ENCODE assay signal across 24 cellular contexts in the genomic region with DNA sequence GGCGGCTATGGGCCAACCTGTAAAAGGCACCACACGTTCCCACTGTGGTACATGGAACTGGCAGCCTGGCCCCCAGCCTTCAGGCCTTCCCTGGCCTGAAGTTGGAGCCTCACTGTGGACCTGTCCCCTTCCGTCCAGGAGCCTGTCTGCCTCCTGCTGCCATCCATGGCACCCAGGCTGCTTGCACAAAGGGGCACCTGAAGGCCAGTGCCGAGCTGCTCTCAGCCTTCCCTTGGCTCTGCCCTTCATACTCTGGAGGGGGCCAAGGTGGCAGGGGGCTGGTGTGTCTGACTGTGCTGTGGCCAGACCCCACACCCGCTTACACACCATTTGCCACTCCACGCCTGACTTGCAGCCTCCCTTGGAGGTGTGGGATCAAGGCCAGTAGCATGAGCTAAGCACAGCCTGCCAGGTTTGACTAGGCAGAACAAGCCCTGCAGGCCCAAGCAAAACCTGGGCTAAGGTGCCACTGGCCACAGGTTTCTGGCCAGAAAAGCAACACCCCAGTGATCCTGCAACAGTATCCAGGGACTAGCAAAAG. TPM values are rescaled to one million over a fixed set of nuclear protein-coding genes. Genes with fewer than 3 reads are reported as not detected.
A peak's percentile ranks its signal among the peaks of the same experiment; 100 is the strongest.
DNase-seq lines count a peak whose midpoint lies in the region; ATAC-seq, FAIRE-seq and TF ChIP-seq lines count a peak whose summit lies in the region.
"Had no signal": no experiment of that assay in that cellular context is flagged by ENCODE, and none has a peak within 500 bp of the region (broad histone marks: within the 10 kb centered on the region; RNA-seq: fewer than 3 reads in every experiment).

No MANE protein-coding gene starts in this region.

- no peak overlapping the region for H4K5ac ChIP-seq in H1 (ENCODE audit: insufficient read length, low read depth, low read length)

- H3K27me3 Mint-ChIP-seq in chondrocyte (ENCODE audit: low read depth) = peaks cover 8% of the 10 kb centered on the region
- H3K27me3 Mint-ChIP-seq: CD4-positive, alpha-beta memory T cell had no signal

- no peak overlapping the region for H4K91ac ChIP-seq in H1 (replicated peaks; ENCODE audit: insufficient read length, low read length)

- no peaks in the 10 kb centered on the region for H4K20me1 ChIP-seq in H1 (replicated peaks in 1 of 2; ENCODE audit: control insufficient read depth in 1 of 2, insufficient read depth in 2 of 2, low read length in 2 of 2)

- no peak for TF ChIP-seq POLR2A in H1 (IDR thresholded peaks at IDR 0.05; ENCODE audit: control extremely low read depth in 1 of 2, low read depth in 2 of 2, low read length in 2 of 2)
- no peak for TF ChIP-seq POLR2A in thyroid gland (IDR thresholded peaks at IDR 0.05)

- H3K9me3 Mint-ChIP-seq in chondrocyte (ENCODE audit: low read depth) = no peaks in the 10 kb centered on the region
- no peaks in the 10 kb centered on the region for H3K9me3 Mint-ChIP-seq in stimulated activated effector memory CD8-positive, alpha-beta T cell treated with anti-CD3 and anti-CD28 coated beads, Interleukin-12 subunit alpha, Interleukin-12 subunit beta, amount 100 ng/mL, for 72 hours

- no peak for TF ChIP-seq EP300 in H1 (IDR thresholded peaks at IDR 0.05; ENCODE audit: borderline replicate concordance in 1 of 2, low read depth in 2 of 2, low read length in 2 of 2)

- no peak overlapping the region for H3K27ac Mint-ChIP-seq in chondrocyte (ENCODE audit: unreplicated experiment)
- H3K27ac Mint-ChIP-seq in stimulated activated effector memory CD8-positive, alpha-beta T cell treated with anti-CD3 and anti-CD28 coated beads, Interleukin-12 subunit alpha, Interleukin-12 subunit beta, amount 100 ng/mL, for 72 hours = no peak overlapping the region
- H3K27ac Mint-ChIP-seq: CD4-positive, alpha-beta memory T cell; GM23338; HFFc6 had no signal

- no peaks in the 10 kb centered on the region for H3K36me3 Mint-ChIP-seq in chondrocyte (ENCODE audit: low read depth)
- H3K36me3 Mint-ChIP-seq in stimulated activated effector memory CD8-positive, alpha-beta T cell treated with anti-CD3 and anti-CD28 coated beads, Interleukin-12 subunit alpha, Interleukin-12 subunit beta, amount 100 ng/mL, for 72 hours = no peaks in the 10 kb centered on the region
- H3K36me3 Mint-ChIP-seq: CD4-positive, alpha-beta memory T cell had no signal

- H3K27ac ChIP-seq in H1 (ENCODE audit: low read depth, low read length) (no peak overlapping the region), thyroid gland (no peak overlapping the region), substantia nigra (ENCODE audit: low read depth, low read length, poor library complexity, severe bottlenecking) (no peak overlapping the region)

- H3K27me3 ChIP-seq in H1 (replicated peaks in 1 of 4; ENCODE audit: control insufficient read depth in 3 of 4, extremely low read depth in 1 of 4, insufficient read depth in 3 of 4, low read length in 3 of 4) (no peaks in the 10 kb centered on the region), thyroid gland (no peaks in the 10 kb centered on the region)

- no peak overlapping the region for H2AFZ ChIP-seq in H1 (ENCODE audit: low read length)
- H2AFZ ChIP-seq: GM23338 had no signal

- POLR2A ChIA-PET in H1 (lab: Charles Lee; ENCODE audit: partially characterized antibody) = no interaction called here

- H3K4me1 ChIP-seq in H1 (replicated peaks in 1 of 4; ENCODE audit: control insufficient read depth in 3 of 4, insufficient read depth in 4 of 4, low read length in 3 of 4) = no peaks in the 10 kb centered on the region
- H3K4me1 ChIP-seq in thyroid gland = no peaks in the 10 kb centered on the region
- H3K4me1 ChIP-seq: HAP-1 had no signal

- FAIRE-seq in H1 (lab: Jason Lieb, UNC) = no peak
- FAIRE-seq: GM12891, GM18507, H54 had no signal

- H3K18ac ChIP-seq in H1 (ENCODE audit: extremely low read depth, low read length) = no peak overlapping the region

- peak overlapping the region; percentile 48 for H4K8ac ChIP-seq in H1 (ENCODE audit: extremely low read depth, insufficient read depth, low read length)

- no peak overlapping the region for H2BK20ac ChIP-seq in H1 (ENCODE audit: low read length)

- H3K79me1 ChIP-seq in H1 (ENCODE audit: low read depth, low read length) = no peaks in the 10 kb centered on the region

- no peak overlapping the region for H3K4me3 Mint-ChIP-seq in chondrocyte (ENCODE audit: unreplicated experiment)
- no peak overlapping the region for H3K4me3 Mint-ChIP-seq in stimulated activated effector memory CD8-positive, alpha-beta T cell treated with anti-CD3 and anti-CD28 coated beads, Interleukin-12 subunit alpha, Interleukin-12 subunit beta, amount 100 ng/mL, for 72 hours
- H3K4me3 Mint-ChIP-seq: CD4-positive, alpha-beta memory T cell; GM23338; HFFc6 had no signal

- H3K9ac ChIP-seq in H1 (replicated peaks in 1 of 4; ENCODE audit: extremely low read depth in 1 of 4, low read depth in 3 of 4, low read length in 3 of 4) = no peak overlapping the region

- DNase-seq in chondrocyte (ENCODE audit: low spot score) (peak; percentile 52), H1 (ENCODE audit: low read depth in 1 of 2, low spot score in 2 of 2) (no peak), thyroid gland (no peak), substantia nigra (lab: John Stamatoyannopoulos, UW) (no peak)
- DNase-seq in stimulated activated effector memory CD8-positive, alpha-beta T cell treated with anti-CD3 and anti-CD28 coated beads, Interleukin-12 subunit alpha, Interleukin-12 subunit beta, amount 100 ng/mL, for 72 hours (ENCODE audit: low spot score in 2 of 2) = no peak
- DNase-seq in activated CD4-positive, alpha-beta T cell treated with anti-CD3 and anti-CD28 coated beads, Interleukin-2, amount 50 U/mL, for 4 hours = no peak
- DNase-seq: C1 segment of cervical spinal cord; Calu3; CD4-positive, alpha-beta memory T cell; COR-L47; DMS53; DMS79 treated with DMSO at 0.1 percent for 48 hours; GF-D8; HFFc6 had no signal

- H3K79me2 ChIP-seq in H1 (ENCODE audit: control insufficient read depth in 1 of 2, insufficient read depth in 2 of 2, low read length in 2 of 2) = no peaks in the 10 kb centered on the region

- H3K23me2 ChIP-seq in H1 (ENCODE audit: low read depth, low read length) = no peaks in the 10 kb centered on the region

- no peak overlapping the region for H2BK120ac ChIP-seq in H1 (replicated peaks; ENCODE audit: low read depth, low read length)

- no peak overlapping the region; the same call in 1 of the 2 replicates for H2BK5ac ChIP-seq in H1 (ENCODE audit: low read depth, low read length)

- CTCF ChIA-PET in H1 (lab: Charles Lee; ENCODE audit: partially characterized antibody) = interaction anchor here (0.6 to 1.2 kb wide), 4 partner anchors 10 to 367 kb away, joined by 3 read pairs; no protein-coding TSS in a partner anchor

- H3K4me2 ChIP-seq in H1 (ENCODE audit: insufficient read depth in 1 of 2, low read depth in 2 of 2, low read length in 2 of 2) = no peak overlapping the region
- H3K4me2 ChIP-seq: GM23338 had no signal

- H3K36me3 ChIP-seq in H1 (ENCODE audit: control insufficient read depth in 2 of 4, insufficient read depth in 4 of 4, low read length in 3 of 4) (no peaks in the 10 kb centered on the region), thyroid gland (no peaks in the 10 kb centered on the region)
- H3K36me3 ChIP-seq: HAP-1 had no signal

- H3K4me3 ChIP-seq in H1 (ENCODE audit: extremely low read depth in 1 of 4, insufficient read depth in 2 of 4, low read depth in 3 of 4, low read length in 4 of 4) (no peak overlapping the region), thyroid gland (replicated peaks in 1 of 3) (no peak overlapping the region)
- H3K4me3 ChIP-seq: GM23338, HAP-1 had no signal

- H3K56ac ChIP-seq in H1 (replicated peaks; ENCODE audit: insufficient read length, low read depth, low read length) = no peak overlapping the region

- TF ChIP-seq RAD21 in H1 (IDR thresholded peaks at IDR 0.05 in 1 of 2, conservative IDR thresholded peaks at IDR 0.05 in 1 of 2; ENCODE audit: low read depth in 2 of 2, low read length in 2 of 2) = no peak

- 91% methylated on average over 6 of the region's 6 CpGs; no CpG with 5 or more reads in 1 of the 2 experiments for WGBS in H1 (ENCODE audit: extremely low coverage in 1 of 2, insufficient coverage in 1 of 2, insufficient read length in 1 of 2, insufficient replicate concordance in 2 of 2, low coverage in 1 of 2, low lambda C conversion rate in 2 of 2, missing lambda C conversion rate in 1 of 2), 2 experiments
- 79 to 94% methylated on average over 5 to 6 of the region's 6 CpGs for WGBS in thyroid gland, 2 donors

- H3K14ac ChIP-seq in H1 (ENCODE audit: insufficient read length) = no peak overlapping the region

- no peak overlapping the region for H2BK15ac ChIP-seq in H1 (ENCODE audit: low read length)

- H3K4ac ChIP-seq in H1 (replicated peaks; ENCODE audit: insufficient read length, low read depth, low read length) = no peak overlapping the region

- H2AK5ac ChIP-seq in H1 (ENCODE audit: low read depth, low read length) = no peak overlapping the region

- no peak for TF ChIP-seq CTCF in chondrocyte (IDR thresholded peaks at IDR 0.05)
- TF ChIP-seq CTCF in H1 (IDR thresholded peaks at IDR 0.05; ENCODE audit: control extremely low read depth in 1 of 3, insufficient read depth in 1 of 3, low read depth in 1 of 3, low read length in 3 of 3) = no peak
- no peak for TF ChIP-seq CTCF in thyroid gland (IDR thresholded peaks at IDR 0.05)

- H2BK12ac ChIP-seq in H1 (ENCODE audit: low read depth, low read length) = no peak overlapping the region

- intact Hi-C loops in thyroid gland (cut with DNase I) = no loop called here

- ATAC-seq in stimulated activated effector memory CD8-positive, alpha-beta T cell treated with anti-CD3 and anti-CD28 coated beads, Interleukin-12 subunit alpha, Interleukin-12 subunit beta, amount 100 ng/mL, for 72 hours = peak; percentile 53
- ATAC-seq: GM23338 had no signal

- no peaks in the 10 kb centered on the region for H3K9me3 ChIP-seq in H1 (ENCODE audit: insufficient read depth in 2 of 2, low read depth in 1 of 2, low read length in 1 of 2)
- H3K9me3 ChIP-seq in thyroid gland = no peaks in the 10 kb centered on the region
- H3K9me3 ChIP-seq: HAP-1 had no signal

- no peak overlapping the region for H3K23ac ChIP-seq in H1 (ENCODE audit: insufficient read length)

- H3K4me1 Mint-ChIP-seq in chondrocyte (ENCODE audit: low read depth) = no peaks in the 10 kb centered on the region
- no peaks in the 10 kb centered on the region for H3K4me1 Mint-ChIP-seq in stimulated activated effector memory CD8-positive, alpha-beta T cell treated with anti-CD3 and anti-CD28 coated beads, Interleukin-12 subunit alpha, Interleukin-12 subunit beta, amount 100 ng/mL, for 72 hours
- H3K4me1 Mint-ChIP-seq: CD4-positive, alpha-beta memory T cell; GM23338 had no signal

RNA-seq across cellular contexts. Expression of gene GIMD1, which starts 17.3 kb away (rescaled TPM):
- total RNA-seq in chondrocyte (not detected in 3 replicates), thyroid gland (not detected)
- not detected in 2 replicates for total RNA-seq in H1 (2021; fragmentation: NEBNext Ultra II Directional; extraction: Animal tissue kit (Norgen Biotek cat#: 25700))
- not detected in 2 replicates for polyA plus RNA-seq in H1 (2011; rRNA removed)
- not detected for polyA plus RNA-seq in H1 (2011; cell fraction: cytosol; rRNA removed)
- polyA plus RNA-seq in H1 (2011; cell fraction: nucleus; rRNA removed) = not detected
- polyA plus RNA-seq in H1 (2012, experiment 1 of 2) = not detected in 4 replicates
- not detected for polyA plus RNA-seq in H1 (2012, experiment 2 of 2)
- polyA plus RNA-seq in H1 (2013, experiment 1 of 2) = not detected
- polyA plus RNA-seq in H1 (2013, experiment 2 of 2) = not detected
- polyA minus RNA-seq in H1 (2011; rRNA and poly(A)+ RNA removed) = not detected in 2 replicates
- polyA minus RNA-seq in H1 (2011; cell fraction: cytosol; rRNA and poly(A)+ RNA removed) = not detected
- not detected for polyA minus RNA-seq in H1 (2011; cell fraction: nucleus; rRNA and poly(A)+ RNA removed)
- total RNA-seq: A172; A673; Calu3; CD4-positive, alpha-beta memory T cell; Daoy; G401; GM23338; HFFc6 had no signal
- polyA plus RNA-seq: BJ; CD4-positive, alpha-beta memory T cell; GM23338 had no signal
